ENCODE assay signal across 13 cellular contexts in genomic region chr10:10830316-10831061, GRCh38.
DNase-seq lines count a peak whose midpoint lies in the region; ATAC-seq and TF ChIP-seq lines count a peak whose summit lies in the region.
"Had no signal": no experiment of that assay in that cellular context is flagged by ENCODE, and none has a peak within 500 bp of the region (broad histone marks: within the 10 kb centered on the region; RNA-seq: fewer than 3 reads in every experiment).

No MANE protein-coding gene starts in this region.

- H3K27me3 ChIP-seq in mammary epithelial cell (ENCODE audit: insufficient read depth, low read length) (no peaks in the 10 kb centered on the region), stomach (no peaks in the 10 kb centered on the region)
- H3K27me3 ChIP-seq: hepatocyte had no signal

- TF ChIP-seq CTCF in HFF-Myc (IDR thresholded peaks at IDR 0.05; ENCODE audit: low read depth, low read length, missing control alignments) (no peak), mammary epithelial cell (conservative IDR thresholded peaks at IDR 0.05 in 1 of 2, IDR thresholded peaks at IDR 0.05 in 1 of 2; ENCODE audit: extremely low read depth in 1 of 2, insufficient read depth in 1 of 2, low read depth in 1 of 2, low read length in 2 of 2) (no peak), stomach (IDR thresholded peaks at IDR 0.05) (no peak)

- peak overlapping the region; percentile 86 for H3K27ac ChIP-seq in mammary epithelial cell (ENCODE audit: insufficient read depth, low read depth, low read length)
- peak overlapping the region in 4 of 5 donors; percentile 42 to 66 (median 58) for H3K27ac ChIP-seq in stomach
- H3K27ac ChIP-seq: hepatocyte had no signal

- intact Hi-C loops in mammary epithelial cell (cut with micrococcal nuclease): loop anchor here (2.0 kb wide), 1 partner anchor 44 kb away; no protein-coding TSS in a partner anchor
- intact Hi-C loops in stomach (cut with DNase I; ENCODE audit: low total_unique reads): no loop called here

- no TSS peak for BruUV-seq in mammary epithelial cell (replicated peaks; lab: Mats Ljungman, UMichigan)

- no peak overlapping the region for H2AFZ ChIP-seq in mammary epithelial cell (ENCODE audit: low read depth, low read length)
- H2AFZ ChIP-seq: hepatocyte had no signal

- no peak for ATAC-seq in GM19351 (IDR thresholded peaks at IDR 0.05; ENCODE audit: unreplicated experiment)
- no peak for ATAC-seq in HG02938 (IDR thresholded peaks at IDR 0.05; ENCODE audit: unreplicated experiment)
- ATAC-seq: WTC11 had no signal

- no peak overlapping the region for H3K9ac ChIP-seq in mammary epithelial cell (ENCODE audit: insufficient read depth, low read length)

- no peaks in the 10 kb centered on the region for H3K79me2 ChIP-seq in mammary epithelial cell (ENCODE audit: insufficient read depth, low read length)
- H3K79me2 ChIP-seq: hepatocyte had no signal

- in situ Hi-C loops in mammary epithelial cell (cut with MboI; ENCODE audit: low sequenced_read_pairs in 2 of 2): no loop called here

- H3K4me3 ChIP-seq in HFF-Myc (replicated peaks; ENCODE audit: low read depth, low read length) (no peak overlapping the region), mammary epithelial cell (replicated peaks in 1 of 3; ENCODE audit: insufficient read depth in 1 of 3, low read depth in 2 of 3, low read length in 3 of 3) (no peak overlapping the region), stomach (no peak overlapping the region)
- H3K4me3 ChIP-seq: hepatocyte had no signal

- CTCF ChIA-PET in mammary epithelial cell (lab: Charles Lee; ENCODE audit: low non-redundant PET): no interaction called here

- peak overlapping the region; percentile 8 for H3K4me2 ChIP-seq in mammary epithelial cell (ENCODE audit: insufficient read depth, low read depth, low read length)
- H3K4me2 ChIP-seq: hepatocyte had no signal

- dilution Hi-C loops in mammary epithelial cell (cut with HindIII; ENCODE audit: low sequenced_read_pairs): no loop called here

- TF ChIP-seq POLR2A in stomach (IDR thresholded peaks at IDR 0.05): no peak

- H4K20me1 ChIP-seq in mammary epithelial cell (ENCODE audit: insufficient read depth, low read length): no peaks in the 10 kb centered on the region

- H3K4me1 ChIP-seq in mammary epithelial cell (ENCODE audit: insufficient read depth, low read length) (peaks cover 22% of the 10 kb centered on the region), stomach (peaks cover 0 to 7% (median 0%) of the 10 kb centered on the region in 4 donors)

- no peaks in the 10 kb centered on the region for H3K36me3 ChIP-seq in mammary epithelial cell (ENCODE audit: insufficient read depth, low read length)
- no peaks in the 10 kb centered on the region for H3K36me3 ChIP-seq in stomach

- H3K9me3 ChIP-seq in mammary epithelial cell (replicated peaks; ENCODE audit: insufficient read depth, low read length): no peaks in the 10 kb centered on the region
- H3K9me3 ChIP-seq in stomach: no peaks in the 10 kb centered on the region

- WGBS in mammary epithelial cell (ENCODE audit: low coverage, missing lambda C conversion rate): 56% methylated on average over 5 of the region's 5 CpGs
- 50 to 72% (median 65%) methylated on average over 5 of the region's 5 CpGs for WGBS in stomach, 5 donors

- TF ChIP-seq EP300 in stomach (IDR thresholded peaks at IDR 0.05): no peak

- DNase-seq in HFF-Myc (ENCODE audit: extremely low read depth, low read depth): peak; percentile 59
- peak; percentile 72 for DNase-seq in mammary epithelial cell
- DNase-seq in iris pigment epithelial cell (ENCODE audit: low read depth): peak; percentile 93
- no peak for DNase-seq in stomach
- no peak for DNase-seq in NCI-H2196 (lab: John Stamatoyannopoulos, UW; ENCODE audit: unreplicated experiment)
- DNase-seq in T-helper 1 cell: no peak
- DNase-seq: activated naive CD4-positive, alpha-beta T cell treated with Interleukin-2 at 50 U/mL for 16 hours; DMS53; Kasumi-1 had no signal

Comparison
In these comparisons a context has a peak if more than half of its experiments do, and no peak if none do; other contexts are left out.
1. DNase-seq: peak in HFF-Myc (single experiment), mammary epithelial cell (single experiment) and iris pigment epithelial cell (single experiment); none in stomach (single experiment), NCI-H2196 (single experiment) and T-helper 1 cell (0 of 5).